ENCODE assay signal across 8 cellular contexts in genomic region chr15:39579487-39580116, GRCh38. TPM values are rescaled to one million over a fixed set of nuclear protein-coding genes. Genes with fewer than 3 reads are reported as not detected.
DNase-seq lines count a peak whose midpoint lies in the region; ATAC-seq and TF ChIP-seq lines count a peak whose summit lies in the region.

No MANE protein-coding gene starts in this region.

- TF ChIP-seq CTCF in lower lobe of right lung (IDR thresholded peaks at IDR 0.05), result no peak
- no peak for TF ChIP-seq CTCF in upper lobe of right lung (IDR thresholded peaks at IDR 0.05)
- TF ChIP-seq CTCF in OCI-LY7 (conservative IDR thresholded peaks at IDR 0.05; ENCODE audit: low read length), result no peak

- H3K27ac ChIP-seq in lower lobe of right lung, result peak overlapping the region; percentile 94
- H3K27ac ChIP-seq in upper lobe of right lung, result peak overlapping the region; percentile 91
- no peak overlapping the region for H3K27ac ChIP-seq in OCI-LY7 (ENCODE audit: low read depth, low read length, poor library complexity, severe bottlenecking)

- H3K4me1 Mint-ChIP-seq in effector memory CD8-positive, alpha-beta T cell (ENCODE audit: low read depth in 2 of 2), result peaks cover 15 to 24% of the 10 kb centered on the region in 2 donors

- H3K9me3 Mint-ChIP-seq in effector memory CD8-positive, alpha-beta T cell, result no peaks in the 10 kb centered on the region
- no peaks in the 10 kb centered on the region for H3K9me3 Mint-ChIP-seq in activated naive CD4-positive, alpha-beta T cell treated with anti-CD3 and anti-CD28 coated beads, Interleukin-2, amount 50 U/mL, for 72 hours

- CTCF ChIA-PET in OCI-LY7 (lab: Charles Lee; ENCODE audit: unreplicated experiment), result interaction anchor here (0.6 kb wide), 1 partner anchor 376 kb away, joined by 3 read pairs; no protein-coding TSS in a partner anchor

- H3K79me2 ChIP-seq in OCI-LY7 (ENCODE audit: insufficient read depth, low read depth, low read length), result no peaks in the 10 kb centered on the region

- POLR2A ChIA-PET in OCI-LY7 (lab: Charles Lee), result no interaction called here

- H3K27me3 Mint-ChIP-seq in effector memory CD8-positive, alpha-beta T cell, result peaks cover 29 to 37% of the 10 kb centered on the region in 2 donors

- H3K27ac Mint-ChIP-seq in effector memory CD8-positive, alpha-beta T cell, result peak overlapping the region in 1 of 2 donors; percentile 4
- H3K27ac Mint-ChIP-seq in activated naive CD4-positive, alpha-beta T cell treated with anti-CD3 and anti-CD28 coated beads, Interleukin-2, amount 50 U/mL, for 72 hours, result peak overlapping the region in 1 of 2 donors; percentile 55

- no peak overlapping the region for H3K4me2 ChIP-seq in OCI-LY7 (ENCODE audit: low read length)

- no peaks in the 10 kb centered on the region for H3K27me3 ChIP-seq in lower lobe of right lung (ENCODE audit: low read depth)
- no peaks in the 10 kb centered on the region for H3K27me3 ChIP-seq in upper lobe of right lung

- no peaks in the 10 kb centered on the region for H4K20me1 ChIP-seq in OCI-LY7 (ENCODE audit: insufficient read depth, low read length)

- no peaks in the 10 kb centered on the region for H3K9me2 ChIP-seq in OCI-LY7 (ENCODE audit: insufficient read depth, low read length)

- peak overlapping the region; percentile 81 to 87 for H3K4me3 Mint-ChIP-seq in effector memory CD8-positive, alpha-beta T cell

- H2AFZ ChIP-seq in OCI-LY7 (ENCODE audit: low read length), result no peak overlapping the region

- intact Hi-C loops in lower lobe of right lung (cut with DNase I) (loop anchor here (10.0 kb wide), 2 partner anchors 85 to 405 kb away; no protein-coding TSS in a partner anchor), upper lobe of right lung (cut with DNase I) (loop anchor here (5.0 to 10.0 kb wide), 2 partner anchors 407 to 765 kb away; no protein-coding TSS in a partner anchor), OCI-LY7 (cut with micrococcal nuclease; ENCODE audit: unreplicated experiment) (loop anchor here (5.0 kb wide), 1 partner anchor 762 kb away; no protein-coding TSS in a partner anchor)

- H3K36me3 Mint-ChIP-seq in effector memory CD8-positive, alpha-beta T cell (ENCODE audit: insufficient read depth), result peaks cover 4% of the 10 kb centered on the region
- H3K36me3 Mint-ChIP-seq in activated naive CD4-positive, alpha-beta T cell treated with anti-CD3 and anti-CD28 coated beads, Interleukin-2, amount 50 U/mL, for 72 hours, result no peaks in the 10 kb centered on the region

- no TSS peak for BruUV-seq in OCI-LY7 (replicated peaks; lab: Mats Ljungman, UMichigan)

- H3K4me3 ChIP-seq in lower lobe of right lung (peak overlapping the region; percentile 67), upper lobe of right lung (peak overlapping the region; percentile 60), OCI-LY7 (ENCODE audit: low read depth, low read length, poor library complexity, severe bottlenecking) (no peak overlapping the region)

- H3K4me1 ChIP-seq in lower lobe of right lung, result peaks cover 40% of the 10 kb centered on the region
- peaks cover 4% of the 10 kb centered on the region for H3K4me1 ChIP-seq in upper lobe of right lung
- no peaks in the 10 kb centered on the region for H3K4me1 ChIP-seq in OCI-LY7 (ENCODE audit: insufficient read depth, low read length, poor library complexity, severe bottlenecking)

- H3K9me3 ChIP-seq in lower lobe of right lung (no peaks in the 10 kb centered on the region), upper lobe of right lung (no peaks in the 10 kb centered on the region), OCI-LY7 (ENCODE audit: low read length) (no peaks in the 10 kb centered on the region)

- DNase-seq in GM03348 (ENCODE audit: low spot score), result peak; percentile 79
- DNase-seq in NCI-H460 (ENCODE audit: extremely low read depth, low read depth), result peak; percentile 54
- DNase-seq in effector memory CD8-positive, alpha-beta T cell, result no peak
- peak; percentile 71 for DNase-seq in lower lobe of right lung
- DNase-seq in upper lobe of right lung, result peak; percentile 82
- DNase-seq in OCI-LY7 (ENCODE audit: low spot score), result no peak
- DNase-seq in activated naive CD4-positive, alpha-beta T cell treated with anti-CD3 and anti-CD28 coated beads, Interleukin-2, amount 50 U/mL, for 72 hours (ENCODE audit: low spot score in 2 of 2), result no peak
- DNase-seq in OCI-M1 (lab: John Stamatoyannopoulos, UW), result no peak

- H3K36me3 ChIP-seq in lower lobe of right lung, result peaks cover 26% of the 10 kb centered on the region
- peaks cover 24% of the 10 kb centered on the region for H3K36me3 ChIP-seq in upper lobe of right lung
- H3K36me3 ChIP-seq in OCI-LY7 (ENCODE audit: insufficient read depth, low read length), result no peaks in the 10 kb centered on the region

- ATAC-seq in effector memory CD8-positive, alpha-beta T cell (replicated peaks), result peak; percentile 1
- peak; percentile 49 to 68 for ATAC-seq in lower lobe of right lung
- ATAC-seq in upper lobe of right lung, result peak; percentile 31
- no peak for ATAC-seq in activated naive CD4-positive, alpha-beta T cell treated with anti-CD3 and anti-CD28 coated beads, Interleukin-2, amount 50 U/mL, for 72 hours

RNA-seq across cellular contexts. Expression of gene THBS1, which starts 1.3 kb away (rescaled TPM):
- total RNA-seq in NCI-H460 (2014; rRNA removed; shearing (Covaris generic)), result 0.35 and 0.52 TPM in 2 replicates
- polyA plus RNA-seq in NCI-H460 (2014; cell fraction: nucleus; rRNA removed), result 0.97 and 5.1 TPM in 2 replicates
- total RNA-seq in lower lobe of right lung (226 TPM), upper lobe of right lung (377 TPM), OCI-LY7 (2022) (0.51 and 1.3 TPM in 2 replicates)
- not detected in 2 replicates for total RNA-seq in OCI-LY7 (2014; rRNA removed; shearing (Covaris generic))
- 1 to 10 TPM in 1 of 2 donors, under 1 TPM in 1; 0.46 to 7.5 TPM for total RNA-seq in activated naive CD4-positive, alpha-beta T cell treated with anti-CD3 and anti-CD28 coated beads, Interleukin-2, amount 50 U/mL, for 72 hours

Comparison
In these comparisons a context has a peak if more than half of its experiments do, and no peak if none do; other contexts are left out.
1. DNase-seq: peak in GM03348 (single experiment), NCI-H460 (single experiment), lower lobe of right lung (single experiment) and upper lobe of right lung (single experiment); none in effector memory CD8-positive, alpha-beta T cell (0 of 3), OCI-LY7 (single experiment), activated naive CD4-positive, alpha-beta T cell treated with anti-CD3 and anti-CD28 coated beads, Interleukin-2, amount 50 U/mL, for 72 hours (0 of 2) and OCI-M1 (single experiment).
2. ATAC-seq: peak in effector memory CD8-positive, alpha-beta T cell (single experiment), lower lobe of right lung (2 of 2) and upper lobe of right lung (single experiment); none in activated naive CD4-positive, alpha-beta T cell treated with anti-CD3 and anti-CD28 coated beads, Interleukin-2, amount 50 U/mL, for 72 hours (0 of 2).
3. RNA of gene THBS1, which starts 1.3 kb away (total RNA-seq): 377 TPM in upper lobe of right lung (single experiment) and 226 TPM in lower lobe of right lung (single experiment); 0.46 to 7.5 TPM in activated naive CD4-positive, alpha-beta T cell treated with anti-CD3 and anti-CD28 coated beads, Interleukin-2, amount 50 U/mL, for 72 hours, 0.51 to 1.3 TPM in OCI-LY7 and 0.35 to 0.52 TPM in NCI-H460; every median in the first group is over 10 times any median in the second.